In the genomic region with DNA sequence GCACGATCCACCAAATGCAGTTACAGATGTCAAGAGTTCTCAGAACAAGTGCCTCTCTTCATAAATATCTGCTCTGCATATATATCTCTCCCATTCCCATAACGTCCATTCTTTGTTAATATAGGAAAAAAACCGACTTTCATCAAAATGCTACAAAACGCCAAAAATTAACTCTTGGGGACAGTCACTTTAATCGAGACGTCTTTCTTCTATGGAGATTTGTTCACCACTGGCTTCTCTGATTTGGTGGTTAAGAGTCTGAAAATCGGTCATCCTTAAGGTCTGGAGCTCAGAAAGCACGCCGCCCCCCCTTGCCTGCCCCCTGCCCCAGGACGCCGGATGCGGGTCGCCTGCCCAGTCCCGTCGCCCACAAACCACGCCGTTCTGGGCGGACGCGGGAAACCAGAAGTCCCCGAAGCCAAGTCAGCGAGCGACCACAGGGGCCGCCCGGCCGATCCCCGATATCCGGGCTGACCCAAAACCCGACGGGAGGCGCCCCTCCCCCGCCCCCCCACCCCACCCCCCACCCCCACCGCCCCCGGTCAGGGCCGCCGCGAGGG, we compare ENCODE assay signal across 10 cellular contexts.
DNase-seq lines count a peak whose midpoint lies in the region; ATAC-seq, FAIRE-seq and TF ChIP-seq lines count a peak whose summit lies in the region.
"Had no signal": no experiment of that assay in that cellular context is flagged by ENCODE, and none has a peak within 500 bp of the region (broad histone marks: within the 10 kb centered on the region; RNA-seq: fewer than 3 reads in every experiment).

No MANE protein-coding gene starts in this region.

- H2BK20ac ChIP-seq in H9 (ENCODE audit: low read depth, low read length, poor library complexity, severe bottlenecking) (no peak overlapping the region), H1 (ENCODE audit: low read length) (no peak overlapping the region)

- no peak overlapping the region for H3K18ac ChIP-seq in H9 (ENCODE audit: insufficient read length, low read depth, low read length)
- no peak overlapping the region for H3K18ac ChIP-seq in H1 (ENCODE audit: extremely low read depth, low read length)

- no peak overlapping the region for H4K5ac ChIP-seq in H9 (ENCODE audit: insufficient read length, low read depth, low read length)
- H4K5ac ChIP-seq in H1 (ENCODE audit: insufficient read length, low read depth, low read length), result no peak overlapping the region

- no peak overlapping the region for H2BK120ac ChIP-seq in H9 (ENCODE audit: low read depth, low read length, poor library complexity, severe bottlenecking)
- no peak overlapping the region for H2BK120ac ChIP-seq in H1 (replicated peaks; ENCODE audit: low read depth, low read length)

- H2AK5ac ChIP-seq in H9 (ENCODE audit: insufficient read length, low read length) (no peak overlapping the region), H1 (ENCODE audit: low read depth, low read length) (no peak overlapping the region)

- H2BK15ac ChIP-seq in H9 (ENCODE audit: low read depth, low read length) (no peak overlapping the region), H1 (ENCODE audit: low read length) (no peak overlapping the region)

- H2BK12ac ChIP-seq in H9 (ENCODE audit: insufficient read length, low read depth, low read length) (no peak overlapping the region), H1 (ENCODE audit: low read depth, low read length) (no peak overlapping the region)

- H3K79me2 ChIP-seq in H9 (ENCODE audit: insufficient read depth, low read length), result peaks cover 3% of the 10 kb centered on the region; the same call in 1 of the 2 replicates
- H3K79me2 ChIP-seq in H1 (ENCODE audit: control insufficient read depth in 1 of 2, insufficient read depth in 2 of 2, low read length in 2 of 2), result peaks cover 0 to 19% of the 10 kb centered on the region in 2 experiments; a peak in 2 of 4 replicates

- peaks cover 0 to 4% (median 0%) of the 10 kb centered on the region in 3 experiments; a peak in 3 of 7 replicates for H3K36me3 Mint-ChIP-seq in H9 (ENCODE audit: insufficient read depth in 1 of 3, low read depth in 3 of 3)
- H3K36me3 Mint-ChIP-seq in natural killer cell treated with Interleukin-12 subunit alpha and Interleukin-12 subunit beta and Interleukin-15 and Interleukin-18, amount 100 ng/mL, for 72 hours, result peaks cover 6% of the 10 kb centered on the region

- H3K4me2 ChIP-seq in A549, result peak overlapping the region; percentile 99
- H3K4me2 ChIP-seq in H9 (ENCODE audit: insufficient read depth, insufficient read length, low read length), result peak overlapping the region; percentile 71
- peak overlapping the region; percentile 70 to 97 for H3K4me2 ChIP-seq in H1 (ENCODE audit: insufficient read depth in 1 of 2, low read depth in 2 of 2, low read length in 2 of 2)

- no peak overlapping the region for H3K14ac ChIP-seq in H9 (ENCODE audit: insufficient read depth, low read length)
- no peak overlapping the region for H3K14ac ChIP-seq in H1 (ENCODE audit: insufficient read length)

- H3K56ac ChIP-seq in H9 (ENCODE audit: insufficient read length, low read depth, low read length) (no peak overlapping the region), H1 (replicated peaks; ENCODE audit: insufficient read length, low read depth, low read length) (no peak overlapping the region)

- H3K27ac ChIP-seq in A549, result peak overlapping the region in 1 of 2 experiments; percentile 56; a peak in 3 of 6 replicates
- no peak overlapping the region for H3K27ac ChIP-seq in H9 (ENCODE audit: insufficient read length, low read depth, low read length)
- no peak overlapping the region for H3K27ac ChIP-seq in H1 (ENCODE audit: low read depth, low read length)
- H3K27ac ChIP-seq: SJSA1 had no signal

- WGBS in A549 (ENCODE audit: missing lambda C conversion rate), result 16% methylated on average over 10 of the region's 37 CpGs
- no CpG with 5 or more reads among the region's 37 CpGs for WGBS in H9 (ENCODE audit: extremely low coverage, insufficient read length, low lambda C conversion rate)
- 4% methylated on average over 20 of the region's 37 CpGs; no CpG with 5 or more reads in 1 of the 2 experiments for WGBS in H1 (ENCODE audit: extremely low coverage in 1 of 2, insufficient coverage in 1 of 2, insufficient read length in 1 of 2, insufficient replicate concordance in 2 of 2, low coverage in 1 of 2, low lambda C conversion rate in 2 of 2, missing lambda C conversion rate in 1 of 2), 2 experiments

- no peak overlapping the region for H4K8ac ChIP-seq in H9 (replicated peaks; ENCODE audit: insufficient read length, low read depth, low read length)
- no peak overlapping the region for H4K8ac ChIP-seq in H1 (ENCODE audit: extremely low read depth, insufficient read depth, low read length)

- peaks cover 49% of the 10 kb centered on the region for H3K27me3 Mint-ChIP-seq in H9 (ENCODE audit: low read depth)
- peaks cover 53 to 67% of the 10 kb centered on the region in 2 donors for H3K27me3 Mint-ChIP-seq in natural killer cell treated with Interleukin-12 subunit alpha and Interleukin-12 subunit beta and Interleukin-15 and Interleukin-18, amount 100 ng/mL, for 72 hours

- ATAC-seq in A549 (peak in 1 of 2 experiments; percentile 5; a peak in 2 of 6 replicates), HG03571 (IDR thresholded peaks at IDR 0.05; ENCODE audit: unreplicated experiment) (no peak)
- ATAC-seq in natural killer cell treated with Interleukin-12 subunit alpha and Interleukin-12 subunit beta and Interleukin-15 and Interleukin-18, amount 100 ng/mL, for 72 hours, result no peak

- no peak for TF ChIP-seq RAD21 in A549 (conservative IDR thresholded peaks at IDR 0.05 in 1 of 2, IDR thresholded peaks at IDR 0.05 in 1 of 2)
- no peak for TF ChIP-seq RAD21 in H1 (IDR thresholded peaks at IDR 0.05 in 1 of 2, conservative IDR thresholded peaks at IDR 0.05 in 1 of 2; ENCODE audit: low read depth in 2 of 2, low read length in 2 of 2)

- H3K4me3 ChIP-seq in A549 (peak overlapping the region; percentile 59), H1 (ENCODE audit: extremely low read depth in 1 of 4, insufficient read depth in 2 of 4, low read depth in 3 of 4, low read length in 4 of 4) (peak overlapping the region in 3 of 4 experiments; percentile 43 to 79 (median 55); a peak in 7 of 8 replicates)

- H3K4me1 ChIP-seq in A549, result peaks cover 10% of the 10 kb centered on the region; the same call in 2 of the 3 replicates
- H3K4me1 ChIP-seq in H9 (ENCODE audit: insufficient read depth, low read length), result peaks cover 11% of the 10 kb centered on the region; the same call in 1 of the 2 replicates
- peaks cover 3 to 13% (median 8%) of the 10 kb centered on the region in 4 experiments; a peak in 6 of 7 replicates for H3K4me1 ChIP-seq in H1 (replicated peaks in 1 of 4; ENCODE audit: control insufficient read depth in 3 of 4, insufficient read depth in 4 of 4, low read length in 3 of 4)

- H4K91ac ChIP-seq in H9 (ENCODE audit: insufficient read length, low read depth, low read length) (no peak overlapping the region), H1 (replicated peaks; ENCODE audit: insufficient read length, low read length) (no peak overlapping the region)

- TF ChIP-seq EP300 in A549 (IDR thresholded peaks at IDR 0.05) (no peak), H1 (IDR thresholded peaks at IDR 0.05; ENCODE audit: borderline replicate concordance in 1 of 2, low read depth in 2 of 2, low read length in 2 of 2) (no peak)

- H3K9me3 Mint-ChIP-seq in H9, result peaks cover 0 to 2% of the 10 kb centered on the region in 2 experiments; a peak in 1 of 5 replicates
- H3K9me3 Mint-ChIP-seq in natural killer cell treated with Interleukin-12 subunit alpha and Interleukin-12 subunit beta and Interleukin-15 and Interleukin-18, amount 100 ng/mL, for 72 hours, result no peaks in the 10 kb centered on the region

- no peak for FAIRE-seq in A549 (lab: Jason Lieb, UNC)
- no peak for FAIRE-seq in H1 (lab: Jason Lieb, UNC)

- TF ChIP-seq POLR2A in A549 (IDR thresholded peaks at IDR 0.05; ENCODE audit: low read length) (no peak), H1 (IDR thresholded peaks at IDR 0.05; ENCODE audit: control extremely low read depth in 1 of 2, low read depth in 2 of 2, low read length in 2 of 2) (no peak)

- H3K79me1 ChIP-seq in H9 (ENCODE audit: insufficient read depth, low read depth, low read length, poor library complexity, severe bottlenecking) (no peaks in the 10 kb centered on the region), H1 (ENCODE audit: low read depth, low read length) (no peaks in the 10 kb centered on the region)

- H3K9ac ChIP-seq in H9 (ENCODE audit: extremely low read depth, insufficient read length, low read length), result no peak overlapping the region
- H3K9ac ChIP-seq in H1 (replicated peaks in 1 of 4; ENCODE audit: extremely low read depth in 1 of 4, low read depth in 3 of 4, low read length in 3 of 4), result no peak overlapping the region

- no peak overlapping the region for H3K23ac ChIP-seq in H9 (ENCODE audit: insufficient read length, low read depth, low read length)
- no peak overlapping the region for H3K23ac ChIP-seq in H1 (ENCODE audit: insufficient read length)

- CTCF ChIA-PET in A549 (lab: Yijun Ruan, JAX), result interaction anchor here (0.8 to 2.4 kb wide), 11 partner anchors 15 to 466 kb away, joined by 3 to 10 read pairs (median 3); no protein-coding TSS in a partner anchor
- CTCF ChIA-PET in H1 (lab: Charles Lee; ENCODE audit: partially characterized antibody), result interaction anchor here (0.8 to 2.5 kb wide), 8 partner anchors 15 to 121 kb away, joined by 3 to 8 read pairs (median 4); no protein-coding TSS in a partner anchor

- H3K27me3 ChIP-seq in H9 (ENCODE audit: insufficient read depth, low read length) (peaks cover 7% of the 10 kb centered on the region; the same call in 1 of the 2 replicates), H1 (replicated peaks in 1 of 4; ENCODE audit: control insufficient read depth in 3 of 4, extremely low read depth in 1 of 4, insufficient read depth in 3 of 4, low read length in 3 of 4) (peaks cover 0 to 24% (median 13%) of the 10 kb centered on the region in 4 experiments; a peak in 6 of 7 replicates)

- no peaks in the 10 kb centered on the region for H4K20me1 ChIP-seq in H9 (ENCODE audit: control insufficient read depth, insufficient read depth, insufficient read length)
- no peaks in the 10 kb centered on the region for H4K20me1 ChIP-seq in H1 (replicated peaks in 1 of 2; ENCODE audit: control insufficient read depth in 1 of 2, insufficient read depth in 2 of 2, low read length in 2 of 2)

- H3K4me3 Mint-ChIP-seq in H9, result peak overlapping the region; percentile 68 to 86
- peak overlapping the region; percentile 38 for H3K4me3 Mint-ChIP-seq in natural killer cell treated with Interleukin-12 subunit alpha and Interleukin-12 subunit beta and Interleukin-15 and Interleukin-18, amount 100 ng/mL, for 72 hours

- H3K27ac Mint-ChIP-seq in H9, result no peak overlapping the region
- no peak overlapping the region for H3K27ac Mint-ChIP-seq in natural killer cell treated with Interleukin-12 subunit alpha and Interleukin-12 subunit beta and Interleukin-15 and Interleukin-18, amount 100 ng/mL, for 72 hours

- no peak overlapping the region for H2BK5ac ChIP-seq in H9 (ENCODE audit: insufficient read length, low read length)
- no peak overlapping the region for H2BK5ac ChIP-seq in H1 (ENCODE audit: low read depth, low read length)

- no peaks in the 10 kb centered on the region for H3K36me3 ChIP-seq in H1 (ENCODE audit: control insufficient read depth in 2 of 4, insufficient read depth in 4 of 4, low read length in 3 of 4)
- H3K36me3 ChIP-seq: SJSA1 had no signal

- H3K23me2 ChIP-seq in H9 (ENCODE audit: insufficient read length, low read depth, low read length, poor library complexity, severe bottlenecking), result peaks cover 14% of the 10 kb centered on the region
- H3K23me2 ChIP-seq in H1 (ENCODE audit: low read depth, low read length), result peaks cover 10% of the 10 kb centered on the region

- TF ChIP-seq CTCF in A549 (IDR thresholded peaks at IDR 0.05) (no peak), H9 (conservative IDR thresholded peaks at IDR 0.05) (no peak), H1 (IDR thresholded peaks at IDR 0.05; ENCODE audit: control extremely low read depth in 1 of 3, insufficient read depth in 1 of 3, low read depth in 1 of 3, low read length in 3 of 3) (no peak)

- DNase-seq in A549 (ENCODE audit: low read depth in 1 of 2, low spot score in 1 of 2) (no peak), H9 (peak; percentile 53), H1 (ENCODE audit: low read depth in 1 of 2, low spot score in 2 of 2) (peak in 1 of 2 experiments; percentile 70), NCI-H526 treated with DMSO at 0.1 percent for 48 hours (lab: John Stamatoyannopoulos, UW) (no peak), amniotic stem cell (lab: John Stamatoyannopoulos, UW) (no peak)
- DNase-seq in natural killer cell treated with Interleukin-12 subunit alpha and Interleukin-12 subunit beta and Interleukin-15 and Interleukin-18, amount 100 ng/mL, for 72 hours (ENCODE audit: low spot score), result no peak
- DNase-seq in activated CD4-positive, CD25-positive, alpha-beta regulatory T cell treated with anti-CD3 and anti-CD28 coated beads, Interleukin-2, amount 50 U/mL, for 72 hours, result no peak
- DNase-seq: activated gamma-delta T cell treated with Interleukin-2 at 50 U/mL for 16 hours had no signal

- POLR2A ChIA-PET in A549 (lab: Yijun Ruan, JAX), result no interaction called here
- POLR2A ChIA-PET in H1 (lab: Charles Lee; ENCODE audit: partially characterized antibody), result interaction anchor here (0.8 kb wide), 1 partner anchor 42 kb away, joined by 4 read pairs; no protein-coding TSS in a partner anchor

- H3K4ac ChIP-seq in H9 (ENCODE audit: low read depth, low read length) (no peak overlapping the region), H1 (replicated peaks; ENCODE audit: insufficient read length, low read depth, low read length) (no peak overlapping the region)

- H2AFZ ChIP-seq in H9 (ENCODE audit: low read length), result no peak overlapping the region
- H2AFZ ChIP-seq in H1 (ENCODE audit: low read length), result no peak overlapping the region

- H3K9me3 ChIP-seq in A549, result peaks cover 7% of the 10 kb centered on the region; the same call in 1 of the 3 replicates
- H3K9me3 ChIP-seq in H9 (ENCODE audit: control insufficient read depth, low read depth, low read length), result no peaks in the 10 kb centered on the region
- H3K9me3 ChIP-seq in H1 (ENCODE audit: insufficient read depth in 2 of 2, low read depth in 1 of 2, low read length in 1 of 2), result no peaks in the 10 kb centered on the region; a peak in 1 of 4 replicates

- H3K4me1 Mint-ChIP-seq in H9, result peaks cover 29 to 32% of the 10 kb centered on the region in 2 experiments
- H3K4me1 Mint-ChIP-seq in natural killer cell treated with Interleukin-12 subunit alpha and Interleukin-12 subunit beta and Interleukin-15 and Interleukin-18, amount 100 ng/mL, for 72 hours (ENCODE audit: low read depth in 2 of 2), result peaks cover 4% of the 10 kb centered on the region in 2 donors

- H3T11ph ChIP-seq in H9 (ENCODE audit: low read length), result no peak overlapping the region
